24 cellular contexts compared by ENCODE assay signal in genomic region chr20:1426231-1426849, GRCh38.
"Had no signal": no experiment of that assay in that cellular context is flagged by ENCODE, and none has a peak within 500 bp of the region (broad histone marks: within the 10 kb centered on the region; RNA-seq: fewer than 3 reads in every experiment).

No MANE protein-coding gene starts in this region.

- FAIRE-seq: islet of Langerhans, urothelium cell line had no signal

- H3K27ac Mint-ChIP-seq: activated naive CD8-positive, alpha-beta T cell treated with anti-CD3 and anti-CD28 coated beads for 36 hours; effector memory CD8-positive, alpha-beta T cell had no signal

- H3K27me3 Mint-ChIP-seq: activated naive CD8-positive, alpha-beta T cell treated with anti-CD3 and anti-CD28 coated beads for 36 hours had no signal

- H2AFZ ChIP-seq: hepatocyte had no signal

- DNase-seq: activated CD4-positive, alpha-beta T cell treated with anti-CD3 and anti-CD28 coated beads, Interleukin-2, amount 50 U/mL, for 1 hour; activated CD8-positive, alpha-beta memory T cell treated with anti-CD3 and anti-CD28 coated beads for 24 hours; activated CD8-positive, alpha-beta memory T cell treated with anti-CD3 and anti-CD28 coated beads, Interleukin-2, amount 50 U/mL, for 48 hours; activated effector memory CD4-positive, alpha-beta T cell treated with anti-CD3 and anti-CD28 coated beads, Interleukin-2, amount 50 U/mL, for 16 hours; activated naive CD8-positive, alpha-beta T cell treated with anti-CD3 and anti-CD28 coated beads for 36 hours; activated T-cell treated with anti-CD3 and anti-CD28 coated beads, Interleukin-2, amount 50 U/mL, for 48 hours; amygdala; dermis blood vessel endothelial cell; effector memory CD8-positive, alpha-beta T cell; left cardiac atrium; mesendoderm; naive thymus-derived CD4-positive, alpha-beta T cell; sigmoid colon; stimulated activated CD4-positive, alpha-beta T cell treated with anti-CD3 and anti-CD28 coated beads, Interleukin-4, amount 100 ng/mL, for 4 hours; stimulated activated naive CD4-positive, alpha-beta T cell; substantia nigra; T-helper 1 cell; T1000; tibial artery had no signal

- H3K4me2 ChIP-seq: hepatocyte had no signal

- H3K4me3 ChIP-seq: cardiac muscle cell, hepatocyte, sigmoid colon, tibial artery had no signal

- H3K4me3 Mint-ChIP-seq: activated naive CD8-positive, alpha-beta T cell treated with anti-CD3 and anti-CD28 coated beads for 36 hours; effector memory CD8-positive, alpha-beta T cell had no signal

- ATAC-seq: effector memory CD8-positive, alpha-beta T cell; left cardiac atrium; naive thymus-derived CD4-positive, alpha-beta T cell had no signal

- H3K27me3 ChIP-seq: cardiac muscle cell, hepatocyte, neutrophil had no signal

- H3K79me2 ChIP-seq: hepatocyte had no signal

- H3K9me3 Mint-ChIP-seq: activated naive CD8-positive, alpha-beta T cell treated with anti-CD3 and anti-CD28 coated beads for 36 hours; effector memory CD8-positive, alpha-beta T cell had no signal

- H3K9me3 ChIP-seq: neutrophil, sigmoid colon had no signal

- H3K4me1 ChIP-seq: tibial artery had no signal

- H3K36me3 ChIP-seq: cardiac muscle cell, neutrophil, sigmoid colon, tibial artery had no signal

- H3K36me3 Mint-ChIP-seq: activated naive CD8-positive, alpha-beta T cell treated with anti-CD3 and anti-CD28 coated beads for 36 hours had no signal

- H3K27ac ChIP-seq: cardiac muscle cell, neutrophil, sigmoid colon, tibial artery had no signal
